ENCODE assay signal across 25 cellular contexts in genomic region chr15:82742134-82742533, GRCh38. TPM values are rescaled to one million over a fixed set of nuclear protein-coding genes. Genes with fewer than 3 reads are reported as not detected.
A peak's percentile ranks its signal among the peaks of the same experiment; 100 is the strongest.
DNase-seq lines count a peak whose midpoint lies in the region; ATAC-seq and TF ChIP-seq lines count a peak whose summit lies in the region.
"Had no signal": no experiment of that assay in that cellular context is flagged by ENCODE, and none has a peak within 500 bp of the region (broad histone marks: within the 10 kb centered on the region; RNA-seq: fewer than 3 reads in every experiment).

No MANE protein-coding gene starts in this region.

- CTCF ChIA-PET in activated naive CD4-positive, alpha-beta T cell treated with anti-CD3 and anti-CD28 coated beads for 36 hours (lab: Charles Lee): interaction anchor here (0.6 kb wide), 1 partner anchor 167 kb away, joined by 3 read pairs; no protein-coding TSS in a partner anchor
- CTCF ChIA-PET in SK-N-SH (lab: Yijun Ruan, JAX): interaction anchor here (1.6 kb wide), 1 partner anchor 23 kb away, joined by 3 read pairs; no protein-coding TSS in a partner anchor
- CTCF ChIA-PET in activated CD4-positive, alpha-beta T cell treated with anti-CD3 and anti-CD28 coated beads, Interleukin-2, amount 10 ng/mL, durations not matched to agents 7 days and 5 days (lab: Charles Lee): no interaction called here

- intact Hi-C loops in activated naive CD4-positive, alpha-beta T cell treated with anti-CD3 and anti-CD28 coated beads for 36 hours (cut with micrococcal nuclease): no loop called here

- no peak overlapping the region for H3K9ac ChIP-seq in SK-N-SH

- no peaks in the 10 kb centered on the region for H3K9me3 ChIP-seq in SK-N-SH
- H3K9me3 ChIP-seq: lower lobe of right lung, MG63, SJCRH30, thyroid gland had no signal

- no peaks in the 10 kb centered on the region for H3K9me3 Mint-ChIP-seq in activated naive CD4-positive, alpha-beta T cell treated with anti-CD3 and anti-CD28 coated beads for 36 hours
- H3K9me3 Mint-ChIP-seq in activated CD4-positive, alpha-beta T cell treated with anti-CD3 and anti-CD28 coated beads, Interleukin-2, amount 10 ng/mL, durations not matched to agents 7 days and 5 days: no peaks in the 10 kb centered on the region
- H3K9me3 Mint-ChIP-seq: activated naive CD4-positive, alpha-beta T cell treated with anti-CD3 and anti-CD28 coated beads, Interleukin-2, amount 10 ng/mL, durations not matched to agents 7 days and 5 days; activated T-cell treated with anti-CD3 and anti-CD28 coated beads, Interleukin-2, amount 50 U/mL, for 72 hours; stimulated activated naive CD8-positive, alpha-beta T cell treated with anti-CD3 and anti-CD28 coated beads, Interleukin-15, Interleukin-2, amounts not matched to agents 100 ng/mL and 50 ng/mL, for 24 hours had no signal

- H3K4me3 ChIP-seq in SK-N-SH (ENCODE audit: low read depth in 2 of 2, low read length in 1 of 2): no peak overlapping the region
- H3K4me3 ChIP-seq: lower lobe of right lung, MG63, SJCRH30, thyroid gland had no signal

- H3K4me1 ChIP-seq in SK-N-SH (ENCODE audit: control insufficient read depth in 1 of 2, insufficient read depth in 2 of 2, low read depth in 1 of 2, low read length in 1 of 2): no peaks in the 10 kb centered on the region
- H3K4me1 ChIP-seq: lower lobe of right lung, thyroid gland had no signal

- no peaks in the 10 kb centered on the region for H3K4me1 Mint-ChIP-seq in activated naive CD4-positive, alpha-beta T cell treated with anti-CD3 and anti-CD28 coated beads for 36 hours (ENCODE audit: low read depth)
- no peaks in the 10 kb centered on the region for H3K4me1 Mint-ChIP-seq in activated CD4-positive, alpha-beta T cell treated with anti-CD3 and anti-CD28 coated beads, Interleukin-2, amount 10 ng/mL, durations not matched to agents 7 days and 5 days
- H3K4me1 Mint-ChIP-seq: activated CD4-positive, alpha-beta T cell treated with anti-CD3 and anti-CD28 coated beads for 36 hours; activated naive CD4-positive, alpha-beta T cell treated with anti-CD3 and anti-CD28 coated beads, Interleukin-2, amount 10 ng/mL, durations not matched to agents 7 days and 5 days had no signal

- H3K36me3 ChIP-seq in SK-N-SH (replicated peaks in 1 of 2; ENCODE audit: control insufficient read depth in 1 of 2, insufficient read depth in 2 of 2, low read length in 1 of 2): no peaks in the 10 kb centered on the region
- H3K36me3 ChIP-seq: MG63, SJCRH30, thyroid gland had no signal

- H3K36me3 Mint-ChIP-seq in activated naive CD4-positive, alpha-beta T cell treated with anti-CD3 and anti-CD28 coated beads for 36 hours (ENCODE audit: low read depth): peaks cover 3% of the 10 kb centered on the region
- peaks cover 1% of the 10 kb centered on the region for H3K36me3 Mint-ChIP-seq in activated CD4-positive, alpha-beta T cell treated with anti-CD3 and anti-CD28 coated beads, Interleukin-2, amount 10 ng/mL, durations not matched to agents 7 days and 5 days (ENCODE audit: low read depth)

- no peak for ATAC-seq in GM19035 (IDR thresholded peaks at IDR 0.05; ENCODE audit: unreplicated experiment)
- ATAC-seq: activated CD4-positive, alpha-beta T cell treated with anti-CD3 and anti-CD28 coated beads for 36 hours; activated T-cell treated with anti-CD3 and anti-CD28 coated beads, Interleukin-2, amount 50 U/mL, for 72 hours; lower lobe of right lung; Panc1; sciatic nerve; T-helper 17 cell had no signal

- no peaks in the 10 kb centered on the region for H4K20me1 ChIP-seq in SK-N-SH (ENCODE audit: insufficient read depth)

- no peak overlapping the region for H3K27ac ChIP-seq in SK-N-SH (ENCODE audit: low read depth in 2 of 2, low read length in 1 of 2)
- H3K27ac ChIP-seq: lower lobe of right lung, SJCRH30, thyroid gland had no signal

- WGBS in SK-N-SH (ENCODE audit: low lambda C conversion rate): 86% methylated on average over 3 of the region's 3 CpGs

- POLR2A ChIA-PET in SK-N-SH (lab: Yijun Ruan, JAX): no interaction called here
- POLR2A ChIA-PET in activated CD4-positive, alpha-beta T cell treated with anti-CD3 and anti-CD28 coated beads, Interleukin-2, amount 10 ng/mL, durations not matched to agents 7 days and 5 days (lab: Charles Lee): no interaction called here

- no peaks in the 10 kb centered on the region for H3F3A ChIP-seq in SK-N-SH (replicated peaks; ENCODE audit: insufficient read depth)

- no peaks in the 10 kb centered on the region for H3K27me3 ChIP-seq in SK-N-SH (ENCODE audit: insufficient read depth)
- H3K27me3 ChIP-seq: MG63, SJCRH30, thyroid gland had no signal

- TF ChIP-seq EP300 in SK-N-SH (IDR thresholded peaks at IDR 0.05; ENCODE audit: borderline replicate concordance in 1 of 2, low read depth in 1 of 2, low read length in 1 of 2): no peak

- TF ChIP-seq RAD21 in SK-N-SH (IDR thresholded peaks at IDR 0.05; ENCODE audit: low read length): no peak

- H3K4me3 Mint-ChIP-seq in activated naive CD4-positive, alpha-beta T cell treated with anti-CD3 and anti-CD28 coated beads for 36 hours: no peak overlapping the region
- H3K4me3 Mint-ChIP-seq in activated CD4-positive, alpha-beta T cell treated with anti-CD3 and anti-CD28 coated beads, Interleukin-2, amount 10 ng/mL, durations not matched to agents 7 days and 5 days: no peak overlapping the region
- H3K4me3 Mint-ChIP-seq: activated CD4-positive, alpha-beta T cell treated with anti-CD3 and anti-CD28 coated beads for 36 hours; activated naive CD4-positive, alpha-beta T cell treated with anti-CD3 and anti-CD28 coated beads, Interleukin-2, amount 10 ng/mL, durations not matched to agents 7 days and 5 days; activated T-cell treated with anti-CD3 and anti-CD28 coated beads, Interleukin-2, amount 50 U/mL, for 72 hours; stimulated activated naive CD8-positive, alpha-beta T cell treated with anti-CD3 and anti-CD28 coated beads, Interleukin-15, Interleukin-2, amounts not matched to agents 100 ng/mL and 50 ng/mL, for 24 hours; T-helper 17 cell had no signal

- DNase-seq in NCI-H226 (peak; percentile 29), cerebellar cortex (ENCODE audit: low spot score) (peak; percentile 36), islet precursor cell (peak; percentile 64), SK-N-SH (no peak)
- no peak for DNase-seq in activated naive CD4-positive, alpha-beta T cell treated with anti-CD3 and anti-CD28 coated beads for 36 hours
- no peak for DNase-seq in activated CD4-positive, alpha-beta T cell treated with anti-CD3 and anti-CD28 coated beads, Interleukin-2, amount 10 ng/mL, durations not matched to agents 7 days and 5 days
- DNase-seq: activated CD4-positive, alpha-beta T cell treated with anti-CD3 and anti-CD28 coated beads for 36 hours; activated naive CD4-positive, alpha-beta T cell treated with anti-CD3 and anti-CD28 coated beads, Interleukin-2, amount 10 ng/mL, durations not matched to agents 7 days and 5 days; activated T-cell treated with anti-CD3 and anti-CD28 coated beads, Interleukin-2, amount 50 U/mL, for 72 hours; amygdala; kidney; lower lobe of right lung; MG63; NCI-H146; NCI-H2171; NCI-H526; posterior cingulate gyrus; SJCRH30; T-helper 17 cell; thyroid gland had no signal

- no peak overlapping the region for H3K4me2 ChIP-seq in SK-N-SH

- no peak for TF ChIP-seq CTCF in SK-N-SH (IDR thresholded peaks at IDR 0.05)

- no peak overlapping the region for H3K27ac Mint-ChIP-seq in activated naive CD4-positive, alpha-beta T cell treated with anti-CD3 and anti-CD28 coated beads for 36 hours
- H3K27ac Mint-ChIP-seq in activated CD4-positive, alpha-beta T cell treated with anti-CD3 and anti-CD28 coated beads, Interleukin-2, amount 10 ng/mL, durations not matched to agents 7 days and 5 days: no peak overlapping the region
- H3K27ac Mint-ChIP-seq: activated CD4-positive, alpha-beta T cell treated with anti-CD3 and anti-CD28 coated beads for 36 hours; activated naive CD4-positive, alpha-beta T cell treated with anti-CD3 and anti-CD28 coated beads, Interleukin-2, amount 10 ng/mL, durations not matched to agents 7 days and 5 days; activated T-cell treated with anti-CD3 and anti-CD28 coated beads, Interleukin-2, amount 50 U/mL, for 72 hours; stimulated activated naive CD8-positive, alpha-beta T cell treated with anti-CD3 and anti-CD28 coated beads, Interleukin-15, Interleukin-2, amounts not matched to agents 100 ng/mL and 50 ng/mL, for 24 hours; T-helper 17 cell had no signal

- H2AFZ ChIP-seq in SK-N-SH (ENCODE audit: low read depth): no peak overlapping the region

- H3K9me2 ChIP-seq in SK-N-SH: no peaks in the 10 kb centered on the region

- no peaks in the 10 kb centered on the region for H3K27me3 Mint-ChIP-seq in activated naive CD4-positive, alpha-beta T cell treated with anti-CD3 and anti-CD28 coated beads for 36 hours (ENCODE audit: low read depth)
- H3K27me3 Mint-ChIP-seq in activated CD4-positive, alpha-beta T cell treated with anti-CD3 and anti-CD28 coated beads, Interleukin-2, amount 10 ng/mL, durations not matched to agents 7 days and 5 days: no peaks in the 10 kb centered on the region
- H3K27me3 Mint-ChIP-seq: activated CD4-positive, alpha-beta T cell treated with anti-CD3 and anti-CD28 coated beads for 36 hours; activated naive CD4-positive, alpha-beta T cell treated with anti-CD3 and anti-CD28 coated beads, Interleukin-2, amount 10 ng/mL, durations not matched to agents 7 days and 5 days; stimulated activated naive CD8-positive, alpha-beta T cell treated with anti-CD3 and anti-CD28 coated beads, Interleukin-15, Interleukin-2, amounts not matched to agents 100 ng/mL and 50 ng/mL, for 24 hours; T-helper 17 cell had no signal

- H3K79me2 ChIP-seq in SK-N-SH (ENCODE audit: insufficient read depth): no peaks in the 10 kb centered on the region

TF ChIP-seq in SK-N-SH, 30 proteins besides CTCF, POLR2A, EP300 and RAD21:
- TF ChIP-seq RXRA (IDR thresholded peaks at IDR 0.05; ENCODE audit: borderline replicate concordance, low read depth): no peak
- no peak for TF ChIP-seq POLR2AphosphoS5 (IDR thresholded peaks at IDR 0.05; ENCODE audit: low read depth, low read length)
- no peak for TF ChIP-seq EZH2phosphoT487 (IDR thresholded peaks at IDR 0.05; ENCODE audit: borderline replicate concordance, low read depth)
- TF ChIP-seq TEAD4 (IDR thresholded peaks at IDR 0.05; ENCODE audit: borderline replicate concordance, insufficient read depth): no peak
- TF ChIP-seq MXI1 (IDR thresholded peaks at IDR 0.05; ENCODE audit: low read depth, low read length): no peak
- TF ChIP-seq MAX (IDR thresholded peaks at IDR 0.05; ENCODE audit: low read depth): no peak

RNA-seq across cellular contexts. Expression of gene AP3B2, which starts 32.5 kb away (rescaled TPM):
- under 1 TPM; 0.37 to 0.52 TPM for total RNA-seq in activated naive CD4-positive, alpha-beta T cell treated with anti-CD3 and anti-CD28 coated beads for 36 hours
- polyA plus RNA-seq in SK-N-SH (2012; rRNA removed): 0.77 and 1.8 TPM in 2 replicates
- 1.7 and 2.0 TPM in 2 replicates for polyA plus RNA-seq in SK-N-SH (2012; cell fraction: cytosol; rRNA removed)
- polyA plus RNA-seq in SK-N-SH (2012; cell fraction: nucleus; rRNA removed): 8.2 and 12.4 TPM in 2 replicates
- total RNA-seq in activated CD4-positive, alpha-beta T cell treated with anti-CD3 and anti-CD28 coated beads, Interleukin-2, amount 10 ng/mL, durations not matched to agents 7 days and 5 days: under 1 TPM in 1 of 2 experiments, not detected in 1; 0.08 TPM
- total RNA-seq: dermis microvascular lymphatic vessel endothelial cell, SJCRH30 had no signal

Comparison
In these comparisons a context has a peak if more than half of its experiments do, and no peak if none do; other contexts are left out.
1. DNase-seq: peak in NCI-H226 (single experiment), cerebellar cortex (single experiment) and islet precursor cell (single experiment); none in activated naive CD4-positive, alpha-beta T cell treated with anti-CD3 and anti-CD28 coated beads for 36 hours (single experiment), SK-N-SH (single experiment) and activated CD4-positive, alpha-beta T cell treated with anti-CD3 and anti-CD28 coated beads, Interleukin-2, amount 10 ng/mL, durations not matched to agents 7 days and 5 days (single experiment).